Comparison of ENCODE assay signal across 1 cellular context in the genomic region with DNA sequence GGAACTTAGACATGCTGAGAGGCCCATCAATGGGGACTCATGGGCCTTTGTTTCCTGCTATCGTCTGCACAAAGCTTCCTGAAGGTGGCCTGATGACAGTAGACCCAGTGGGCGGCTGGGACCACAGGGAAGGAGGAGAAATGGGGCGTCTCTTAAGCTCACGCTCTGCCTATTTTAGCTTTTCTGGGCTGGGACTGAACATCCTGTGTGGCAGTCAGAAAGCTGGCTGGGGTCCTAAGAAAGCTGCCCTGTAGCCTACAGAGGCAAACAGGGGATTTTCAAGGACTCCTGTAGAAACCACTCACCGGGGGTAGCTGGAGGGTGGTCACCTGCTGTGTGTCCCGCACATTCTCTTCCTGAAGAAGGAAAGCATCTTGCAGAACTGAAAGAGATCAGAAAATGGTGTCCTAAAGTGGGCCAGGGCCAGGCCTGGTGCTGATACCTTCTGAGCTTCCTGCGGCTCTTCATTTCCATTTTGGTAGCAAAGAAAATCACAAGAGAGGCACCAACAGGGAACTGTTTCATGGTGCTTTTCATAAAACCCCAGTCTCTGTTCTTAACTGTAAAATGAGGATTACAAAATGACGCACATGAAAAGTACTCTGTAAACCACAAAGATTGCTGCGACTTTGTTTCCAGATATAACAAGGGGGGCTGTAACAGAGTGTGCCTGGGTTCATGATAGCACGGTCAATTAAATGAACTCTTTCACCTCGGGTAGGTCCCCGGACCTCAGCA.
TF ChIP-seq lines count a peak whose summit lies in the region.

No MANE protein-coding gene starts in this region.

TF ChIP-seq in HEK293T, 16 proteins besides CTCF, POLR2A, EP300 and RAD21 (continued from another document):
- TF ChIP-seq HDGF (IDR thresholded peaks at IDR 0.05; ENCODE audit: borderline replicate concordance): no peak
